Comparison of ENCODE assay signal across 9 cellular contexts in the genomic region with DNA sequence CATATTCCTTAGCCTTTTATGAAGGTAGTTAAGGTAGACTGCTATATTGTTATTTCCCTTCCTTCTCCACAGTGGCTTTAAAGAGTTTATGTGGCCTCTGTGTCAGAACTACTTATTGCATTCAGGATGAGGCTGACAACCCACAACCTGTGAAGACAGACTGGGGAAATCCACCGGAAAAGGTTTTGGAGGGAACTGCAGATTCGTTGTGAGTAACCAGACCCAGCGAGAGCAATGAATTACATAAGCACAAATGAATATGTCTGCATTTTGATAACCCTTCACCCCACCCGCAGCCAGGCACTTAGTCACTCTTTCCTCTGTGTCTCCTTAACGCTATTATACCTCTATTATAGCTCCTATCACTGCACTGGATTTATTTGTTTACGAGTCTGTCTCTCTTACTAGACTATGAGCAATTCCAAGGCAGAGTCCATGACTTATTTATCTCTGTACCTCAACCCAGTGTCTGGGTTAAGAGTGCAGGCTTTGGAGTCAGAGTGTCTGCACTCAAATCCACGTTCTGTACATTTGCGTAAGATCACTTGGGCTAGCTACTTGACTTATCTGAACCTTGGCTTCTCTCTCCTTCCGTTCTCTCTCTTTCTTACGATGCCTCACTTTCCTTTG. TPM values are rescaled to one million over a fixed set of nuclear protein-coding genes. Genes with fewer than 3 reads are reported as not detected.
DNase-seq lines count a peak whose midpoint lies in the region; ATAC-seq and TF ChIP-seq lines count a peak whose summit lies in the region.
"Had no signal": no experiment of that assay in that cellular context is flagged by ENCODE, and none has a peak within 500 bp of the region (broad histone marks: within the 10 kb centered on the region; RNA-seq: fewer than 3 reads in every experiment).

No MANE protein-coding gene starts in this region.

- intact Hi-C loops in mucosa of descending colon (cut with DNase I, micrococcal nuclease): no loop called here
- intact Hi-C loops in sciatic nerve (cut with DNase I): no loop called here

- H3K27ac ChIP-seq in RWPE2 (ENCODE audit: poor library complexity, severe bottlenecking): peak overlapping the region; percentile 81
- no peak overlapping the region for H3K27ac ChIP-seq in SJCRH30

- H3K27me3 ChIP-seq in RWPE2 (ENCODE audit: insufficient read depth, poor library complexity, severe bottlenecking) (no peaks in the 10 kb centered on the region), SJCRH30 (no peaks in the 10 kb centered on the region)

- H3K36me3 ChIP-seq in RWPE2 (ENCODE audit: low read depth) (no peaks in the 10 kb centered on the region), mucosa of descending colon (ENCODE audit: low read depth) (no peaks in the 10 kb centered on the region), SJCRH30 (no peaks in the 10 kb centered on the region)

- peak; percentile 51 for ATAC-seq in HG02870 (IDR thresholded peaks at IDR 0.05; ENCODE audit: unreplicated experiment)
- peak; percentile 81 for ATAC-seq in RWPE2 (ENCODE audit: low read depth)
- peak; percentile 86 for ATAC-seq in mucosa of descending colon
- ATAC-seq in sciatic nerve: no peak
- ATAC-seq: HCT116 had no signal

- TF ChIP-seq CTCF in RWPE2 (IDR thresholded peaks at IDR 0.05; ENCODE audit: poor library complexity, severe bottlenecking): no peak
- no peak for TF ChIP-seq CTCF in mucosa of descending colon (IDR thresholded peaks at IDR 0.05)

- DNase-seq in GDM1 (lab: John Stamatoyannopoulos, UW) (peak; percentile 45), RWPE2 (ENCODE audit: low spot score) (peak; percentile 69), mucosa of descending colon (peak in 2 of 3 donors; percentile 48 to 51), SJCRH30 (no peak), RPMI8226 (no peak), sciatic nerve (ENCODE audit: low spot score) (no peak)
- DNase-seq in activated effector memory CD4-positive, alpha-beta T cell treated with anti-CD3 and anti-CD28 coated beads, Interleukin-2, amount 50 U/mL, for 16 hours: peak; percentile 91

- H3K9me3 ChIP-seq in RWPE2 (ENCODE audit: severe bottlenecking): no peaks in the 10 kb centered on the region
- no peaks in the 10 kb centered on the region for H3K9me3 ChIP-seq in mucosa of descending colon
- H3K9me3 ChIP-seq in SJCRH30 (replicated peaks): no peaks in the 10 kb centered on the region

- peaks cover 23% of the 10 kb centered on the region for H3K4me1 ChIP-seq in RWPE2 (ENCODE audit: insufficient read depth, poor library complexity, severe bottlenecking)
- peaks cover 9% of the 10 kb centered on the region for H3K4me1 ChIP-seq in mucosa of descending colon (ENCODE audit: low read depth)
- peaks cover 14% of the 10 kb centered on the region for H3K4me1 ChIP-seq in SJCRH30

- H3K4me3 ChIP-seq in RWPE2 (ENCODE audit: severe bottlenecking) (no peak overlapping the region), mucosa of descending colon (no peak overlapping the region), SJCRH30 (no peak overlapping the region)

RNA-seq across cellular contexts. Expression of gene KCTD16, which starts 19.2 kb away (rescaled TPM):
- total RNA-seq in mucosa of descending colon (under 1 TPM; 0.07 to 0.22 (median 0.12) TPM), sciatic nerve (0.53 TPM)
- total RNA-seq in SJCRH30 (2014; rRNA removed; shearing (Covaris generic)): 0.04 and 0.05 TPM in 2 replicates

RNA-seq across cellular contexts. Expression of gene YIPF5, which starts 19.5 kb away (rescaled TPM):
- 10 to 100 TPM; 45.9 to 53.6 (median 53.5) TPM for total RNA-seq in mucosa of descending colon
- total RNA-seq in SJCRH30 (2014; rRNA removed; shearing (Covaris generic)): 43.1 and 45.6 TPM in 2 replicates
- total RNA-seq in sciatic nerve: 47.8 TPM

Comparison
In these comparisons a context has a peak if more than half of its experiments do, and no peak if none do; other contexts are left out.
1. DNase-seq: peak in GDM1 (single experiment), RWPE2 (single experiment), activated effector memory CD4-positive, alpha-beta T cell treated with anti-CD3 and anti-CD28 coated beads, Interleukin-2, amount 50 U/mL, for 16 hours (single experiment) and mucosa of descending colon (2 of 3); none in SJCRH30 (0 of 2), RPMI8226 (single experiment) and sciatic nerve (single experiment).